1 cellular context compared by ENCODE assay signal in genomic region chr7:74302745-74303221, GRCh38.
TF ChIP-seq lines count a peak whose summit lies in the region.

No MANE protein-coding gene starts in this region.

TF ChIP-seq in A549, 52 proteins besides CTCF, POLR2A, EP300 and RAD21 (continued from another document):
- no peak for TF ChIP-seq MAX (IDR thresholded peaks at IDR 0.05)
- no peak for TF ChIP-seq ATOH8 (CRISPR knock-in tag; IDR thresholded peaks at IDR 0.05; ENCODE audit: low read depth)
- no peak for TF ChIP-seq HOXA7 (CRISPR knock-in tag; IDR thresholded peaks at IDR 0.05)
- no peak for TF ChIP-seq USF2 (IDR thresholded peaks at IDR 0.05)
- TF ChIP-seq EHF (CRISPR knock-in tag; IDR thresholded peaks at IDR 0.05): no peak
- no peak for TF ChIP-seq NR3C1 (IDR thresholded peaks at IDR 0.05)
- TF ChIP-seq RARB (CRISPR knock-in tag; IDR thresholded peaks at IDR 0.05): no peak
- TF ChIP-seq ZSCAN20 (CRISPR knock-in tag; IDR thresholded peaks at IDR 0.05): no peak
- no peak for TF ChIP-seq CBX2 (IDR thresholded peaks at IDR 0.05; ENCODE audit: borderline replicate concordance, low read depth)
- TF ChIP-seq CBX8 (IDR thresholded peaks at IDR 0.05): no peak
- no peak for TF ChIP-seq HOXB5 (CRISPR knock-in tag; IDR thresholded peaks at IDR 0.05)
- TF ChIP-seq TFCP2L1 (CRISPR knock-in tag; IDR thresholded peaks at IDR 0.05): no peak
- TF ChIP-seq CEBPB (IDR thresholded peaks at IDR 0.05): no peak
- no peak for TF ChIP-seq BHLHE40 (IDR thresholded peaks at IDR 0.05; ENCODE audit: low read depth, low read length)
- TF ChIP-seq HES2 (IDR thresholded peaks at IDR 0.05): no peak
TF ChIP-seq in A549: peak in this region for 0.
